Comparison of ENCODE assay signal across 9 cellular contexts in genomic region chr10:32317795-32318194, GRCh38. TPM values are rescaled to one million over a fixed set of nuclear protein-coding genes. Genes with fewer than 3 reads are reported as not detected.
DNase-seq lines count a peak whose midpoint lies in the region; ATAC-seq, FAIRE-seq and TF ChIP-seq lines count a peak whose summit lies in the region.
"Had no signal": no experiment of that assay in that cellular context is flagged by ENCODE, and none has a peak within 500 bp of the region (broad histone marks: within the 10 kb centered on the region; RNA-seq: fewer than 3 reads in every experiment).

No MANE protein-coding gene starts in this region.

- TF ChIP-seq POLR2A in breast epithelium (IDR thresholded peaks at IDR 0.05): no peak
- TF ChIP-seq POLR2A in tibial nerve (IDR thresholded peaks at IDR 0.05): no peak

- H3K4me3 Mint-ChIP-seq in activated CD8-positive, alpha-beta T cell treated with anti-CD3 and anti-CD28 coated beads, Interleukin-2, amount 10 ng/mL, durations not matched to agents 7 days and 5 days: no peak overlapping the region

- peaks cover 46% of the 10 kb centered on the region for H3K36me3 Mint-ChIP-seq in activated CD8-positive, alpha-beta T cell treated with anti-CD3 and anti-CD28 coated beads, Interleukin-2, amount 10 ng/mL, durations not matched to agents 7 days and 5 days (ENCODE audit: low read depth)

- DNase-seq in breast epithelium (ENCODE audit: low spot score in 2 of 2): no peak
- no peak for DNase-seq in mammary epithelial cell
- DNase-seq in activated CD8-positive, alpha-beta T cell treated with anti-CD3 and anti-CD28 coated beads, Interleukin-2, amount 10 ng/mL, durations not matched to agents 7 days and 5 days: no peak
- DNase-seq in tibial nerve (ENCODE audit: low spot score in 2 of 2): no peak
- DNase-seq in COLO668 (lab: John Stamatoyannopoulos, UW; ENCODE audit: unreplicated experiment): no peak
- DNase-seq in urothelium cell line (ENCODE audit: low spot score): no peak
- no peak for DNase-seq in NCI-H2107 (lab: John Stamatoyannopoulos, UW)
- DNase-seq: foreskin keratinocyte had no signal

- peaks cover 53% of the 10 kb centered on the region for H3K4me1 Mint-ChIP-seq in activated CD8-positive, alpha-beta T cell treated with anti-CD3 and anti-CD28 coated beads, Interleukin-2, amount 10 ng/mL, durations not matched to agents 7 days and 5 days (ENCODE audit: low read depth)

- no peak overlapping the region for H2AFZ ChIP-seq in mammary epithelial cell (ENCODE audit: low read depth, low read length)

- TF ChIP-seq CTCF in breast epithelium (IDR thresholded peaks at IDR 0.05): no peak
- no peak for TF ChIP-seq CTCF in mammary epithelial cell (conservative IDR thresholded peaks at IDR 0.05 in 1 of 2, IDR thresholded peaks at IDR 0.05 in 1 of 2; ENCODE audit: extremely low read depth in 1 of 2, insufficient read depth in 1 of 2, low read depth in 1 of 2, low read length in 2 of 2)
- no peak for TF ChIP-seq CTCF in tibial nerve (IDR thresholded peaks at IDR 0.05)

- in situ Hi-C loops in mammary epithelial cell (cut with MboI; ENCODE audit: low sequenced_read_pairs in 2 of 2): no loop called here

- H3K79me2 ChIP-seq in mammary epithelial cell (ENCODE audit: insufficient read depth, low read length): peaks cover 98% of the 10 kb centered on the region

- POLR2A ChIA-PET in activated CD8-positive, alpha-beta T cell treated with anti-CD3 and anti-CD28 coated beads, Interleukin-2, amount 10 ng/mL, durations not matched to agents 7 days and 5 days (lab: Charles Lee): interaction anchor here (0.6 kb wide), 1 partner anchor 42 kb away, joined by 3 read pairs; no protein-coding TSS in a partner anchor

- H3K9me3 Mint-ChIP-seq in activated CD8-positive, alpha-beta T cell treated with anti-CD3 and anti-CD28 coated beads, Interleukin-2, amount 10 ng/mL, durations not matched to agents 7 days and 5 days (ENCODE audit: insufficient read depth): peaks cover 4% of the 10 kb centered on the region

- no peaks in the 10 kb centered on the region for H3K27me3 Mint-ChIP-seq in activated CD8-positive, alpha-beta T cell treated with anti-CD3 and anti-CD28 coated beads, Interleukin-2, amount 10 ng/mL, durations not matched to agents 7 days and 5 days (ENCODE audit: low read depth)

- dilution Hi-C loops in mammary epithelial cell (cut with HindIII; ENCODE audit: low sequenced_read_pairs): no loop called here

- CTCF ChIA-PET in mammary epithelial cell (lab: Charles Lee; ENCODE audit: low non-redundant PET): no interaction called here
- CTCF ChIA-PET in activated CD8-positive, alpha-beta T cell treated with anti-CD3 and anti-CD28 coated beads, Interleukin-2, amount 10 ng/mL, durations not matched to agents 7 days and 5 days (lab: Charles Lee): interaction anchor here (1.2 to 1.9 kb wide), 2 partner anchors 11 to 19 kb away, joined by 4 to 5 read pairs; no protein-coding TSS in a partner anchor

- intact Hi-C loops in breast epithelium (cut with DNase I; ENCODE audit: low total_unique reads): no loop called here
- intact Hi-C loops in mammary epithelial cell (cut with micrococcal nuclease): no loop called here

- no peaks in the 10 kb centered on the region for H4K20me1 ChIP-seq in mammary epithelial cell (ENCODE audit: insufficient read depth, low read length)

- H3K36me3 ChIP-seq in breast epithelium (no peaks in the 10 kb centered on the region), mammary epithelial cell (ENCODE audit: insufficient read depth, low read length) (no peaks in the 10 kb centered on the region), tibial nerve (no peaks in the 10 kb centered on the region)

- TF ChIP-seq EP300 in tibial nerve (IDR thresholded peaks at IDR 0.05): no peak

- H3K4me3 ChIP-seq in breast epithelium (no peak overlapping the region), mammary epithelial cell (replicated peaks in 1 of 3; ENCODE audit: insufficient read depth in 1 of 3, low read depth in 2 of 3, low read length in 3 of 3) (no peak overlapping the region), tibial nerve (no peak overlapping the region)

- H3K4me2 ChIP-seq in mammary epithelial cell (ENCODE audit: insufficient read depth, low read depth, low read length): no peak overlapping the region

- H3K27me3 ChIP-seq in breast epithelium: no peaks in the 10 kb centered on the region
- H3K27me3 ChIP-seq in mammary epithelial cell (ENCODE audit: insufficient read depth, low read length): no peaks in the 10 kb centered on the region
- no peaks in the 10 kb centered on the region for H3K27me3 ChIP-seq in tibial nerve
- H3K27me3 ChIP-seq: foreskin keratinocyte had no signal

- peak; percentile 96 for ATAC-seq in HG02943 (IDR thresholded peaks at IDR 0.05; ENCODE audit: low read depth, unreplicated experiment)
- ATAC-seq in activated CD8-positive, alpha-beta T cell treated with anti-CD3 and anti-CD28 coated beads, Interleukin-2, amount 10 ng/mL, durations not matched to agents 7 days and 5 days: peak; percentile 80
- ATAC-seq: foreskin keratinocyte had no signal

- BruUV-seq in mammary epithelial cell (replicated peaks; lab: Mats Ljungman, UMichigan): no TSS peak

- H3K9me3 ChIP-seq in breast epithelium: no peaks in the 10 kb centered on the region
- H3K9me3 ChIP-seq in mammary epithelial cell (replicated peaks; ENCODE audit: insufficient read depth, low read length): no peaks in the 10 kb centered on the region
- no peaks in the 10 kb centered on the region for H3K9me3 ChIP-seq in tibial nerve

- no peak overlapping the region for H3K9ac ChIP-seq in mammary epithelial cell (ENCODE audit: insufficient read depth, low read length)

- no peak for FAIRE-seq in urothelium cell line (lab: Jason Lieb, UNC)

- H3K4me1 ChIP-seq in breast epithelium (no peaks in the 10 kb centered on the region), mammary epithelial cell (ENCODE audit: insufficient read depth, low read length) (peaks cover 17% of the 10 kb centered on the region), tibial nerve (peaks cover 0 to 92% (median 41%) of the 10 kb centered on the region in 4 donors)

- 96% methylated on average over 5 of the region's 5 CpGs for WGBS in mammary epithelial cell (ENCODE audit: low coverage, missing lambda C conversion rate)
- WGBS in tibial nerve, 2 donors: 53 to 57% methylated on average over 5 of the region's 5 CpGs

- H3K27ac ChIP-seq in breast epithelium (peak overlapping the region; percentile 39 to 40), mammary epithelial cell (ENCODE audit: insufficient read depth, low read depth, low read length) (no peak overlapping the region), tibial nerve (peak overlapping the region in 3 of 4 donors; percentile 6 to 56 (median 13))
- H3K27ac ChIP-seq: foreskin keratinocyte had no signal

- peak overlapping the region; percentile 31 for H3K27ac Mint-ChIP-seq in activated CD8-positive, alpha-beta T cell treated with anti-CD3 and anti-CD28 coated beads, Interleukin-2, amount 10 ng/mL, durations not matched to agents 7 days and 5 days

RNA-seq across cellular contexts. Expression of gene EPC1, which starts 29.2 kb away (rescaled TPM):
- total RNA-seq in breast epithelium: 10 to 100 TPM; 49.4 to 78.7 (median 60.0) TPM
- 10 to 100 TPM; 22.9 to 24.5 TPM for total RNA-seq in mammary epithelial cell
- polyA plus RNA-seq in mammary epithelial cell: 16.3 TPM
- 33.0 TPM for polyA minus RNA-seq in mammary epithelial cell
- 10 to 100 TPM; 40.9 to 43.5 TPM for total RNA-seq in activated CD8-positive, alpha-beta T cell treated with anti-CD3 and anti-CD28 coated beads, Interleukin-2, amount 10 ng/mL, durations not matched to agents 7 days and 5 days
- total RNA-seq in tibial nerve: 10 to 100 TPM; 47.5 to 72.8 (median 62.7) TPM
